In the genomic region with DNA sequence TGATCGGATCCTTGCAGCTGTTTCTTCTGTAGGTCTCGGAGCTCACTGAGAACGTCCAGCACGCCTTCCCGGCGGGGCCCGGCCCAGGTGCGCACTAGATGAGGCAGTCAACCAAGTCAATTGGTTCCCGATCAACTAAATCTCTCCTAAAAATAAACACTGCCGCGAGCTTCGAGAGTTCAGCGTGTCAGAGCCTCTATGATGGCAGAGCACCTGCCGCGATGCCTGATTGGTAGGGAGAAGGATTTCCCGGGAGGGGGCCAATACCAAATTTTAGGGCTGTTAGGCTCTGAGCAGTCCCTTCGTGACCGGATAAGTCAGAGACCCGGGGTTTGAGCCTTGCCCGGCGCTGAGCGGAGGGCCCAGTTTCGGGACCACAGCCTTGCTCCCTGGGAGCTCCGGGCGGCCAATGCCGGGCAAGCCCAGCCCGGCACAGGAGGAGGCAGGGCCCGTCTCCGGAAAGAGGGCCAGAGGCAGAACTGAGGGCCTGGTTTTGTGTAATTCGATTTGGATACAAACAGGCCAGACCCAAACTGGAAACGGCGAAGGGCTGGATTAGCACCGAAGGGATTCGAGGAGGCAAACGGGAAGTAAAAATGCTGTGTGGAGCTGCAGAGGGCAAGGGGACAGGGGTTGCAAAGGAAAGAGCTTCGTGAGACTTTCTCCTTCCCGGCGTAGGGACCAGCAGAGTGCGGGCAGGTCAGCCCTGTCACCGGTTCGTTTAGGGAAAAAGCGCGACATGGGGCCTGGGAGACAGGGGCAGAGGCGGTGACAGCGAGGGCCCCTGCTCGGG, we compare ENCODE assay signal across 1 cellular context.
TF ChIP-seq lines count a peak whose summit lies in the region.

No MANE protein-coding gene starts in this region.

TF ChIP-seq in H1, 55 proteins besides CTCF, POLR2A, EP300 and RAD21 (continued from another document):
- TF ChIP-seq, protein P1, sequence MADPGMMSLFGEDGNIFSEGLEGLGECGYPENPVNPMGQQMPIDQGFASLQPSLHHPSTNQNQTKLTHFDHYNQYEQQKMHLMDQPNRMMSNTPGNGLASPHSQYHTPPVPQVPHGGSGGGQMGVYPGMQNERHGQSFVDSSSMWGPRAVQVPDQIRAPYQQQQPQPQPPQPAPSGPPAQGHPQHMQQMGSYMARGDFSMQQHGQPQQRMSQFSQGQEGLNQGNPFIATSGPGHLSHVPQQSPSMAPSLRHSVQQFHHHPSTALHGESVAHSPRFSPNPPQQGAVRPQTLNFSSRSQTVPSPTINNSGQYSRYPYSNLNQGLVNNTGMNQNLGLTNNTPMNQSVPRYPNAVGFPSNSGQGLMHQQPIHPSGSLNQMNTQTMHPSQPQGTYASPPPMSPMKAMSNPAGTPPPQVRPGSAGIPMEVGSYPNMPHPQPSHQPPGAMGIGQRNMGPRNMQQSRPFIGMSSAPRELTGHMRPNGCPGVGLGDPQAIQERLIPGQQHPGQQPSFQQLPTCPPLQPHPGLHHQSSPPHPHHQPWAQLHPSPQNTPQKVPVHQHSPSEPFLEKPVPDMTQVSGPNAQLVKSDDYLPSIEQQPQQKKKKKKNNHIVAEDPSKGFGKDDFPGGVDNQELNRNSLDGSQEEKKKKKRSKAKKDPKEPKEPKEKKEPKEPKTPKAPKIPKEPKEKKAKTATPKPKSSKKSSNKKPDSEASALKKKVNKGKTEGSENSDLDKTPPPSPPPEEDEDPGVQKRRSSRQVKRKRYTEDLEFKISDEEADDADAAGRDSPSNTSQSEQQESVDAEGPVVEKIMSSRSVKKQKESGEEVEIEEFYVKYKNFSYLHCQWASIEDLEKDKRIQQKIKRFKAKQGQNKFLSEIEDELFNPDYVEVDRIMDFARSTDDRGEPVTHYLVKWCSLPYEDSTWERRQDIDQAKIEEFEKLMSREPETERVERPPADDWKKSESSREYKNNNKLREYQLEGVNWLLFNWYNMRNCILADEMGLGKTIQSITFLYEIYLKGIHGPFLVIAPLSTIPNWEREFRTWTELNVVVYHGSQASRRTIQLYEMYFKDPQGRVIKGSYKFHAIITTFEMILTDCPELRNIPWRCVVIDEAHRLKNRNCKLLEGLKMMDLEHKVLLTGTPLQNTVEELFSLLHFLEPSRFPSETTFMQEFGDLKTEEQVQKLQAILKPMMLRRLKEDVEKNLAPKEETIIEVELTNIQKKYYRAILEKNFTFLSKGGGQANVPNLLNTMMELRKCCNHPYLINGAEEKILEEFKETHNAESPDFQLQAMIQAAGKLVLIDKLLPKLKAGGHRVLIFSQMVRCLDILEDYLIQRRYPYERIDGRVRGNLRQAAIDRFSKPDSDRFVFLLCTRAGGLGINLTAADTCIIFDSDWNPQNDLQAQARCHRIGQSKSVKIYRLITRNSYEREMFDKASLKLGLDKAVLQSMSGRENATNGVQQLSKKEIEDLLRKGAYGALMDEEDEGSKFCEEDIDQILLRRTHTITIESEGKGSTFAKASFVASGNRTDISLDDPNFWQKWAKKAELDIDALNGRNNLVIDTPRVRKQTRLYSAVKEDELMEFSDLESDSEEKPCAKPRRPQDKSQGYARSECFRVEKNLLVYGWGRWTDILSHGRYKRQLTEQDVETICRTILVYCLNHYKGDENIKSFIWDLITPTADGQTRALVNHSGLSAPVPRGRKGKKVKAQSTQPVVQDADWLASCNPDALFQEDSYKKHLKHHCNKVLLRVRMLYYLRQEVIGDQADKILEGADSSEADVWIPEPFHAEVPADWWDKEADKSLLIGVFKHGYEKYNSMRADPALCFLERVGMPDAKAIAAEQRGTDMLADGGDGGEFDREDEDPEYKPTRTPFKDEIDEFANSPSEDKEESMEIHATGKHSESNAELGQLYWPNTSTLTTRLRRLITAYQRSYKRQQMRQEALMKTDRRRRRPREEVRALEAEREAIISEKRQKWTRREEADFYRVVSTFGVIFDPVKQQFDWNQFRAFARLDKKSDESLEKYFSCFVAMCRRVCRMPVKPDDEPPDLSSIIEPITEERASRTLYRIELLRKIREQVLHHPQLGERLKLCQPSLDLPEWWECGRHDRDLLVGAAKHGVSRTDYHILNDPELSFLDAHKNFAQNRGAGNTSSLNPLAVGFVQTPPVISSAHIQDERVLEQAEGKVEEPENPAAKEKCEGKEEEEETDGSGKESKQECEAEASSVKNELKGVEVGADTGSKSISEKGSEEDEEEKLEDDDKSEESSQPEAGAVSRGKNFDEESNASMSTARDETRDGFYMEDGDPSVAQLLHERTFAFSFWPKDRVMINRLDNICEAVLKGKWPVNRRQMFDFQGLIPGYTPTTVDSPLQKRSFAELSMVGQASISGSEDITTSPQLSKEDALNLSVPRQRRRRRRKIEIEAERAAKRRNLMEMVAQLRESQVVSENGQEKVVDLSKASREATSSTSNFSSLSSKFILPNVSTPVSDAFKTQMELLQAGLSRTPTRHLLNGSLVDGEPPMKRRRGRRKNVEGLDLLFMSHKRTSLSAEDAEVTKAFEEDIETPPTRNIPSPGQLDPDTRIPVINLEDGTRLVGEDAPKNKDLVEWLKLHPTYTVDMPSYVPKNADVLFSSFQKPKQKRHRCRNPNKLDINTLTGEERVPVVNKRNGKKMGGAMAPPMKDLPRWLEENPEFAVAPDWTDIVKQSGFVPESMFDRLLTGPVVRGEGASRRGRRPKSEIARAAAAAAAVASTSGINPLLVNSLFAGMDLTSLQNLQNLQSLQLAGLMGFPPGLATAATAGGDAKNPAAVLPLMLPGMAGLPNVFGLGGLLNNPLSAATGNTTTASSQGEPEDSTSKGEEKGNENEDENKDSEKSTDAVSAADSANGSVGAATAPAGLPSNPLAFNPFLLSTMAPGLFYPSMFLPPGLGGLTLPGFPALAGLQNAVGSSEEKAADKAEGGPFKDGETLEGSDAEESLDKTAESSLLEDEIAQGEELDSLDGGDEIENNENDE (IDR thresholded peaks at IDR 0.05; ENCODE audit: insufficient replicate concordance, low read length), result no peak
- no peak for TF ChIP-seq CBX5 (IDR thresholded peaks at IDR 0.05; ENCODE audit: low read depth, low read length)
- peak; percentile 69; the same call in 1 of the 2 replicates for TF ChIP-seq SUZ12 (IDR thresholded peaks at IDR 0.05; ENCODE audit: low read length)
- no peak for TF ChIP-seq SIN3A (conservative IDR thresholded peaks at IDR 0.05 in 1 of 2, IDR thresholded peaks at IDR 0.05 in 1 of 2; ENCODE audit: low read depth in 1 of 2, low read length in 2 of 2)
- TF ChIP-seq, protein P2, sequence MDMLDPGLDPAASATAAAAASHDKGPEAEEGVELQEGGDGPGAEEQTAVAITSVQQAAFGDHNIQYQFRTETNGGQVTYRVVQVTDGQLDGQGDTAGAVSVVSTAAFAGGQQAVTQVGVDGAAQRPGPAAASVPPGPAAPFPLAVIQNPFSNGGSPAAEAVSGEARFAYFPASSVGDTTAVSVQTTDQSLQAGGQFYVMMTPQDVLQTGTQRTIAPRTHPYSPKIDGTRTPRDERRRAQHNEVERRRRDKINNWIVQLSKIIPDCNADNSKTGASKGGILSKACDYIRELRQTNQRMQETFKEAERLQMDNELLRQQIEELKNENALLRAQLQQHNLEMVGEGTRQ (IDR thresholded peaks at IDR 0.05; ENCODE audit: low read length), result no peak
- TF ChIP-seq, protein P3, sequence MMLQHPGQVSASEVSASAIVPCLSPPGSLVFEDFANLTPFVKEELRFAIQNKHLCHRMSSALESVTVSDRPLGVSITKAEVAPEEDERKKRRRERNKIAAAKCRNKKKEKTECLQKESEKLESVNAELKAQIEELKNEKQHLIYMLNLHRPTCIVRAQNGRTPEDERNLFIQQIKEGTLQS (IDR thresholded peaks at IDR 0.05; ENCODE audit: insufficient read depth, low read depth, low read length), result no peak
- no peak for TF ChIP-seq NRF1 (IDR thresholded peaks at IDR 0.05; ENCODE audit: low read depth, low read length)
- no peak for TF ChIP-seq CHD1 (IDR thresholded peaks at IDR 0.05; ENCODE audit: low read depth, low read length)
- TF ChIP-seq KDM5A (IDR thresholded peaks at IDR 0.05; ENCODE audit: low read length), result no peak
- no peak for TF ChIP-seq TAF1 (IDR thresholded peaks at IDR 0.05; ENCODE audit: low read depth, low read length)
- peak; percentile 68 for TF ChIP-seq ASH2L (IDR thresholded peaks at IDR 0.05; ENCODE audit: low read length)
- no peak for TF ChIP-seq TEAD4 (IDR thresholded peaks at IDR 0.05; ENCODE audit: low read depth, low read length)
- TF ChIP-seq YY1 (IDR thresholded peaks at IDR 0.05; ENCODE audit: low read depth, low read length), result no peak
- no peak for TF ChIP-seq BRCA1 (IDR thresholded peaks at IDR 0.05; ENCODE audit: low read depth, low read length)
- TF ChIP-seq JUN (IDR thresholded peaks at IDR 0.05; ENCODE audit: low read depth, low read length), result no peak
- TF ChIP-seq EZH2 (IDR thresholded peaks at IDR 0.05; ENCODE audit: low read depth, low read length, severe bottlenecking), result peak; percentile 77
- TF ChIP-seq, protein P4, sequence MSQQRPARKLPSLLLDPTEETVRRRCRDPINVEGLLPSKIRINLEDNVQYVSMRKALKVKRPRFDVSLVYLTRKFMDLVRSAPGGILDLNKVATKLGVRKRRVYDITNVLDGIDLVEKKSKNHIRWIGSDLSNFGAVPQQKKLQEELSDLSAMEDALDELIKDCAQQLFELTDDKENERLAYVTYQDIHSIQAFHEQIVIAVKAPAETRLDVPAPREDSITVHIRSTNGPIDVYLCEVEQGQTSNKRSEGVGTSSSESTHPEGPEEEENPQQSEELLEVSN (IDR thresholded peaks at IDR 0.05), result peak; percentile 92
- no peak for TF ChIP-seq CHD2 (IDR thresholded peaks at IDR 0.05; ENCODE audit: low read length)
- peak; percentile 87 for TF ChIP-seq KDM4A (IDR thresholded peaks at IDR 0.05; ENCODE audit: low read depth, low read length, severe bottlenecking)
- no peak for TF ChIP-seq SP4 (IDR thresholded peaks at IDR 0.05; ENCODE audit: low read length)
- no peak for TF ChIP-seq CBX8 (IDR thresholded peaks at IDR 0.05; ENCODE audit: borderline replicate concordance, low read depth, low read length)
- no peak for TF ChIP-seq RXRA (IDR thresholded peaks at IDR 0.05; ENCODE audit: insufficient read depth, low read depth, low read length)
- TF ChIP-seq HDAC2 (IDR thresholded peaks at IDR 0.05; ENCODE audit: borderline replicate concordance in 1 of 2, low read depth in 2 of 2, low read length in 2 of 2), result 0 out of 4 replicates have a peak, but pooled peaks of 1 of the 2 experiments have one; percentile 15
- TF ChIP-seq, protein P5, sequence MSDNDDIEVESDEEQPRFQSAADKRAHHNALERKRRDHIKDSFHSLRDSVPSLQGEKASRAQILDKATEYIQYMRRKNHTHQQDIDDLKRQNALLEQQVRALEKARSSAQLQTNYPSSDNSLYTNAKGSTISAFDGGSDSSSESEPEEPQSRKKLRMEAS (IDR thresholded peaks at IDR 0.05), result peak; percentile 90
- TF ChIP-seq NANOG (IDR thresholded peaks at IDR 0.05; ENCODE audit: insufficient read depth, low read depth, low read length, poor library complexity, severe bottlenecking), result no peak
